31 cellular contexts compared by ENCODE assay signal in genomic region chr7:142470336-142470830, GRCh38.
DNase-seq lines count a peak whose midpoint lies in the region; ATAC-seq and FAIRE-seq lines count a peak whose summit lies in the region.
"Had no signal": no experiment of that assay in that cellular context is flagged by ENCODE, and none has a peak within 500 bp of the region (broad histone marks: within the 10 kb centered on the region; RNA-seq: fewer than 3 reads in every experiment).

No MANE protein-coding gene starts in this region.

- WGBS in small intestine, 3 donors = 75 to 96% (median 79%) methylated on average over 4 of the region's 4 CpGs

- H3K27me3 ChIP-seq in small intestine (ENCODE audit: control insufficient read depth in 2 of 2, insufficient read depth in 2 of 2, low read length in 2 of 2) = no peaks in the 10 kb centered on the region
- H3K27me3 ChIP-seq: BE2C, breast epithelium, upper lobe of left lung had no signal

- H3K27me3 Mint-ChIP-seq in activated naive CD8-positive, alpha-beta T cell = no peaks in the 10 kb centered on the region
- no peaks in the 10 kb centered on the region for H3K27me3 Mint-ChIP-seq in activated naive CD8-positive, alpha-beta T cell treated with anti-CD3 and anti-CD28 coated beads, Interleukin-2, amount 50 U/mL, for 24 hours
- no peaks in the 10 kb centered on the region for H3K27me3 Mint-ChIP-seq in central memory CD8-positive, alpha-beta T cell

- H3K4me3 Mint-ChIP-seq in activated naive CD8-positive, alpha-beta T cell = no peak overlapping the region
- H3K4me3 Mint-ChIP-seq in activated naive CD8-positive, alpha-beta T cell treated with anti-CD3 and anti-CD28 coated beads, Interleukin-2, amount 50 U/mL, for 24 hours = no peak overlapping the region
- peak overlapping the region; percentile 4 for H3K4me3 Mint-ChIP-seq in central memory CD8-positive, alpha-beta T cell
- H3K4me3 Mint-ChIP-seq: nephron progenitor cell; stimulated activated effector memory CD8-positive, alpha-beta T cell treated with anti-CD3 and anti-CD28 coated beads, Interleukin-12 subunit alpha, Interleukin-12 subunit beta, amount 100 ng/mL, for 72 hours had no signal

- ATAC-seq in activated naive CD8-positive, alpha-beta T cell treated with anti-CD3 and anti-CD28 coated beads, Interleukin-2, amount 50 U/mL, for 24 hours = no peak
- ATAC-seq in central memory CD8-positive, alpha-beta T cell (replicated peaks; ENCODE audit: extremely low read depth, poor library complexity, severe bottlenecking) = no peak
- ATAC-seq in GM19463 (IDR thresholded peaks at IDR 0.05; ENCODE audit: unreplicated experiment) (no peak), HG02642 (IDR thresholded peaks at IDR 0.05; ENCODE audit: poor library complexity, unreplicated experiment) (no peak)
- ATAC-seq: left cardiac atrium; stimulated activated effector memory CD8-positive, alpha-beta T cell treated with anti-CD3 and anti-CD28 coated beads, Interleukin-12 subunit alpha, Interleukin-12 subunit beta, amount 100 ng/mL, for 72 hours had no signal

- H3K9me3 ChIP-seq in small intestine (ENCODE audit: control insufficient read depth, low read depth) = no peaks in the 10 kb centered on the region
- H3K9me3 ChIP-seq: BE2C, breast epithelium, gastroesophageal sphincter, upper lobe of left lung had no signal

- H3K9me3 Mint-ChIP-seq in activated naive CD8-positive, alpha-beta T cell (ENCODE audit: low read depth) = no peaks in the 10 kb centered on the region
- no peaks in the 10 kb centered on the region for H3K9me3 Mint-ChIP-seq in activated naive CD8-positive, alpha-beta T cell treated with anti-CD3 and anti-CD28 coated beads, Interleukin-2, amount 50 U/mL, for 24 hours
- no peaks in the 10 kb centered on the region for H3K9me3 Mint-ChIP-seq in central memory CD8-positive, alpha-beta T cell
- H3K9me3 Mint-ChIP-seq: nephron progenitor cell; stimulated activated effector memory CD8-positive, alpha-beta T cell treated with anti-CD3 and anti-CD28 coated beads, Interleukin-12 subunit alpha, Interleukin-12 subunit beta, amount 100 ng/mL, for 72 hours had no signal

- no peaks in the 10 kb centered on the region for H3K4me1 ChIP-seq in small intestine (ENCODE audit: control insufficient read depth in 2 of 2, insufficient read depth in 1 of 2, low read depth in 1 of 2, low read length in 1 of 2)
- H3K4me1 ChIP-seq: BE2C, breast epithelium, gastroesophageal sphincter had no signal

- H3K27ac ChIP-seq in small intestine (ENCODE audit: low read depth in 1 of 2, low read length in 1 of 2) = no peak overlapping the region
- H3K27ac ChIP-seq: breast epithelium, gastroesophageal sphincter, PC-9, SK-N-MC, upper lobe of left lung had no signal

- no peak overlapping the region for H3K4me3 ChIP-seq in small intestine (ENCODE audit: low read depth in 1 of 2, low read length in 2 of 2)
- H3K4me3 ChIP-seq: breast epithelium, gastroesophageal sphincter, PC-9, SK-N-MC, upper lobe of left lung had no signal

- no peak for DNase-seq in activated naive CD8-positive, alpha-beta T cell treated with anti-CD3 and anti-CD28 coated beads, Interleukin-2, amount 50 U/mL, for 24 hours
- DNase-seq in MV-4-11 (lab: John Stamatoyannopoulos, UW) (peak; percentile 19), small intestine (peak; percentile 34)
- DNase-seq in central memory CD8-positive, alpha-beta T cell (ENCODE audit: low spot score in 2 of 2) = no peak
- DNase-seq in NK-92 treated with Interleukin-12 subunit alpha and Interleukin-12 subunit beta, amount 100 ng/mL, for 24 hours (lab: John Stamatoyannopoulos, UW) = no peak
- DNase-seq: activated CD8-positive, alpha-beta memory T cell treated with anti-CD3 and anti-CD28 coated beads for 24 hours; activated T-cell treated with anti-CD3 and anti-CD28 coated beads for 4 hours; anterior cingulate cortex; BE2C; COR-L47; DMS53; HCEC 1CT; hippocampal formation; IMR-90; left cardiac atrium; NCI-H2029; NCI-H510A treated with DMSO at 0.1 percent for 48 hours; nephron progenitor cell; PC-9; stimulated activated CD4-positive, alpha-beta T cell treated with anti-CD3 and anti-CD28 coated beads, Interleukin-15, amount 100 ng/mL, for 24 hours; substantia nigra; T-helper 2 cell; upper lobe of left lung had no signal

- no peak for FAIRE-seq in small intestine (lab: Jason Lieb, UNC)
- FAIRE-seq: endothelial cell of umbilical vein had no signal

- peak overlapping the region; percentile 81 for H3K27ac Mint-ChIP-seq in activated naive CD8-positive, alpha-beta T cell
- H3K27ac Mint-ChIP-seq in activated naive CD8-positive, alpha-beta T cell treated with anti-CD3 and anti-CD28 coated beads, Interleukin-2, amount 50 U/mL, for 24 hours = no peak overlapping the region
- no peak overlapping the region for H3K27ac Mint-ChIP-seq in central memory CD8-positive, alpha-beta T cell (ENCODE audit: low read depth)
- H3K27ac Mint-ChIP-seq: nephron progenitor cell; stimulated activated effector memory CD8-positive, alpha-beta T cell treated with anti-CD3 and anti-CD28 coated beads, Interleukin-12 subunit alpha, Interleukin-12 subunit beta, amount 100 ng/mL, for 72 hours had no signal

- H3K36me3 Mint-ChIP-seq in activated naive CD8-positive, alpha-beta T cell = no peaks in the 10 kb centered on the region
- H3K36me3 Mint-ChIP-seq in activated naive CD8-positive, alpha-beta T cell treated with anti-CD3 and anti-CD28 coated beads, Interleukin-2, amount 50 U/mL, for 24 hours (ENCODE audit: low read depth) = no peaks in the 10 kb centered on the region
- H3K36me3 Mint-ChIP-seq in central memory CD8-positive, alpha-beta T cell (ENCODE audit: insufficient read depth) = no peaks in the 10 kb centered on the region
- H3K36me3 Mint-ChIP-seq: stimulated activated effector memory CD8-positive, alpha-beta T cell treated with anti-CD3 and anti-CD28 coated beads, Interleukin-12 subunit alpha, Interleukin-12 subunit beta, amount 100 ng/mL, for 72 hours had no signal

- H3K36me3 ChIP-seq in small intestine (ENCODE audit: control insufficient read depth in 2 of 2, insufficient read depth in 2 of 2, low read length in 2 of 2) = no peaks in the 10 kb centered on the region
- H3K36me3 ChIP-seq: BE2C, breast epithelium, gastroesophageal sphincter, upper lobe of left lung had no signal

- peaks cover 65% of the 10 kb centered on the region for H3K4me1 Mint-ChIP-seq in activated naive CD8-positive, alpha-beta T cell (ENCODE audit: low read depth)
- H3K4me1 Mint-ChIP-seq in activated naive CD8-positive, alpha-beta T cell treated with anti-CD3 and anti-CD28 coated beads, Interleukin-2, amount 50 U/mL, for 24 hours = peaks cover 36% of the 10 kb centered on the region
- H3K4me1 Mint-ChIP-seq in central memory CD8-positive, alpha-beta T cell = peaks cover 7% of the 10 kb centered on the region
- H3K4me1 Mint-ChIP-seq: nephron progenitor cell; stimulated activated effector memory CD8-positive, alpha-beta T cell treated with anti-CD3 and anti-CD28 coated beads, Interleukin-12 subunit alpha, Interleukin-12 subunit beta, amount 100 ng/mL, for 72 hours had no signal

Comparison
In these comparisons a context has a peak if more than half of its experiments do, and no peak if none do; other contexts are left out.
1. DNase-seq: peak in MV-4-11 (single experiment) and small intestine (single experiment); none in activated naive CD8-positive, alpha-beta T cell treated with anti-CD3 and anti-CD28 coated beads, Interleukin-2, amount 50 U/mL, for 24 hours (single experiment), central memory CD8-positive, alpha-beta T cell (0 of 2) and NK-92 treated with Interleukin-12 subunit alpha and Interleukin-12 subunit beta, amount 100 ng/mL, for 24 hours (single experiment).